ENCODE assay signal across 21 cellular contexts in genomic region chr2:61876400-61876799, GRCh38. TPM values are rescaled to one million over a fixed set of nuclear protein-coding genes. Genes with fewer than 3 reads are reported as not detected.
DNase-seq lines count a peak whose midpoint lies in the region; ATAC-seq, FAIRE-seq and TF ChIP-seq lines count a peak whose summit lies in the region.
"Had no signal": no experiment of that assay in that cellular context is flagged by ENCODE, and none has a peak within 500 bp of the region (broad histone marks: within the 10 kb centered on the region; RNA-seq: fewer than 3 reads in every experiment).

No MANE protein-coding gene starts in this region.

- WGBS in A549 (ENCODE audit: missing lambda C conversion rate), result 70% methylated on average over 1 of the region's 1 CpG
- WGBS in K562 (ENCODE audit: insufficient coverage, low coverage, missing lambda C conversion rate), result 95% methylated on average over 1 of the region's 1 CpG

- no peak for FAIRE-seq in A549 (lab: Jason Lieb, UNC)
- no peak for FAIRE-seq in K562 (lab: Jason Lieb, UNC)
- FAIRE-seq: A204.1, D721Med, G401.6, GM12891, GM19239 had no signal

- peaks cover 41% of the 10 kb centered on the region for H3K4me1 ChIP-seq in A549
- no peaks in the 10 kb centered on the region for H3K4me1 ChIP-seq in GM23338 (ENCODE audit: insufficient read depth)
- no peaks in the 10 kb centered on the region for H3K4me1 ChIP-seq in K562 (replicated peaks in 1 of 2; ENCODE audit: control insufficient read depth in 2 of 2, insufficient read depth in 2 of 2, low read length in 2 of 2)
- H3K4me1 ChIP-seq in naive thymus-derived CD4-positive, alpha-beta T cell (ENCODE audit: control insufficient read depth in 2 of 2, insufficient read depth in 2 of 2, low read length in 2 of 2), result no peaks in the 10 kb centered on the region
- H3K4me1 ChIP-seq: BLaER1 treated with 17β-estradiol and CSF1 and Interleukin-3, amounts not matched to agents 10 nM and 100 nM; Caco-2 had no signal

- no peak overlapping the region for H3K9ac ChIP-seq in K562 (ENCODE audit: insufficient read depth in 1 of 2, low read depth in 2 of 2, low read length in 2 of 2)
- H3K9ac ChIP-seq: BLaER1 treated with 17β-estradiol and CSF1 and Interleukin-3, amounts not matched to agents 10 nM and 100 nM had no signal

- H3K27me3 Mint-ChIP-seq in GM23338 (ENCODE audit: insufficient read depth, low read depth, poor library complexity), result no peaks in the 10 kb centered on the region
- no peaks in the 10 kb centered on the region for H3K27me3 Mint-ChIP-seq in naive thymus-derived CD4-positive, alpha-beta T cell
- H3K27me3 Mint-ChIP-seq: B cell; CD4-positive, alpha-beta T cell had no signal

- H3K27ac ChIP-seq in A549 (peak overlapping the region; percentile 2 to 65; a peak in 2 of 6 replicates), GM23338 (ENCODE audit: low read depth) (no peak overlapping the region), K562 (ENCODE audit: extremely low read depth, low read depth, low read length) (no peak overlapping the region)
- no peak overlapping the region for H3K27ac ChIP-seq in naive thymus-derived CD4-positive, alpha-beta T cell (ENCODE audit: low read depth, low read length)
- H3K27ac ChIP-seq: BLaER1 treated with 17β-estradiol and CSF1 and Interleukin-3, amounts not matched to agents 10 nM and 100 nM; C4-2B had no signal

- peaks cover 94% of the 10 kb centered on the region for H3K36me3 Mint-ChIP-seq in GM23338 (ENCODE audit: low read depth)
- peaks cover 4 to 43% (median 31%) of the 10 kb centered on the region in 5 donors for H3K36me3 Mint-ChIP-seq in naive thymus-derived CD4-positive, alpha-beta T cell

- intact Hi-C loops in K562 (cut with micrococcal nuclease), result no loop called here
- intact Hi-C loops in naive thymus-derived CD4-positive, alpha-beta T cell (cut with micrococcal nuclease), result no loop called here

- DNase-seq in A549 (ENCODE audit: low read depth in 1 of 2, low spot score in 1 of 2) (no peak), GM23338 (ENCODE audit: low spot score) (no peak), K562 (ENCODE audit: extremely low read depth in 1 of 4, low spot score in 3 of 4) (no peak), ecto neural progenitor cell (ENCODE audit: low spot score) (no peak)
- DNase-seq in naive thymus-derived CD4-positive, alpha-beta T cell, result no peak
- DNase-seq: 8988T; AML-193; Caco-2; Calu3; CD4-positive, alpha-beta T cell; CD8-positive, alpha-beta T cell; DMS79 treated with DMSO at 0.1 percent for 48 hours; GF-D8 had no signal

- no TSS peak for BruUV-seq in K562 (replicated peaks; lab: Mats Ljungman, UMichigan)

- H3K36me3 ChIP-seq in GM23338 (ENCODE audit: insufficient read depth) (peaks cover 89% of the 10 kb centered on the region), K562 (ENCODE audit: control insufficient read depth, insufficient read depth, low read length) (peaks cover 98% of the 10 kb centered on the region)
- H3K36me3 ChIP-seq in naive thymus-derived CD4-positive, alpha-beta T cell (ENCODE audit: control insufficient read depth in 2 of 3, insufficient read depth in 3 of 3, low read length in 3 of 3), result peaks cover 4 to 88% (median 45%) of the 10 kb centered on the region in 3 experiments

- H3K9me3 ChIP-seq in A549, result no peaks in the 10 kb centered on the region
- H3K9me3 ChIP-seq in K562 (replicated peaks; ENCODE audit: control insufficient read depth, insufficient read depth, low read depth, low read length), result no peaks in the 10 kb centered on the region
- no peaks in the 10 kb centered on the region for H3K9me3 ChIP-seq in naive thymus-derived CD4-positive, alpha-beta T cell (ENCODE audit: control insufficient read depth in 2 of 3, low read length in 3 of 3)
- H3K9me3 ChIP-seq: BLaER1 treated with 17β-estradiol and CSF1 and Interleukin-3, amounts not matched to agents 10 nM and 100 nM; Caco-2 had no signal

- H3K27me3 ChIP-seq in GM23338 (ENCODE audit: insufficient read depth), result no peaks in the 10 kb centered on the region
- no peaks in the 10 kb centered on the region for H3K27me3 ChIP-seq in K562 (ENCODE audit: control insufficient read depth in 2 of 2, insufficient read depth in 2 of 2, low read length in 2 of 2)
- H3K27me3 ChIP-seq in naive thymus-derived CD4-positive, alpha-beta T cell (ENCODE audit: control insufficient read depth in 2 of 2, insufficient read depth in 2 of 2, low read length in 2 of 2), result no peaks in the 10 kb centered on the region
- H3K27me3 ChIP-seq: BLaER1 treated with 17β-estradiol and CSF1 and Interleukin-3, amounts not matched to agents 10 nM and 100 nM had no signal

- TF ChIP-seq EP300 in A549 (IDR thresholded peaks at IDR 0.05) (no peak), K562 (IDR thresholded peaks at IDR 0.05; ENCODE audit: low read length) (no peak)

- H3K9me2 ChIP-seq in GM23338 (ENCODE audit: insufficient read depth), result no peaks in the 10 kb centered on the region

- H3K4me2 ChIP-seq in A549 (no peak overlapping the region), GM23338 (no peak overlapping the region), K562 (ENCODE audit: insufficient read depth, low read length) (no peak overlapping the region)
- H3K4me2 ChIP-seq: BLaER1 treated with 17β-estradiol and CSF1 and Interleukin-3, amounts not matched to agents 10 nM and 100 nM had no signal

- TF ChIP-seq CTCF in A549 (IDR thresholded peaks at IDR 0.05) (no peak), GM23338 (conservative IDR thresholded peaks at IDR 0.05; ENCODE audit: low read depth in 2 of 2) (no peak), K562 (IDR thresholded peaks at IDR 0.05 in 2 of 3, conservative IDR thresholded peaks at IDR 0.05 in 1 of 3; ENCODE audit: insufficient read depth in 2 of 3, low read depth in 1 of 3, low read length in 3 of 3) (no peak)

- H3K9me1 ChIP-seq in K562 (ENCODE audit: control insufficient read depth, insufficient read depth, low read length), result no peaks in the 10 kb centered on the region

- no peak overlapping the region for H3K4me3 Mint-ChIP-seq in GM23338
- H3K4me3 Mint-ChIP-seq in naive thymus-derived CD4-positive, alpha-beta T cell, result no peak overlapping the region
- H3K4me3 Mint-ChIP-seq: B cell; CD4-positive, alpha-beta T cell; CD8-positive, alpha-beta T cell had no signal

- ATAC-seq in A549, result no peak
- no peak for ATAC-seq in GM23338
- no peak for ATAC-seq in K562
- no peak for ATAC-seq in naive thymus-derived CD4-positive, alpha-beta T cell
- ATAC-seq: CD8-positive, alpha-beta T cell had no signal

- peaks cover 3% of the 10 kb centered on the region; the same call in 1 of the 2 replicates for H3F3A ChIP-seq in GM23338 (replicated peaks; ENCODE audit: low read depth)

- H3K27ac Mint-ChIP-seq in GM23338, result no peak overlapping the region
- H3K27ac Mint-ChIP-seq in naive thymus-derived CD4-positive, alpha-beta T cell, result no peak overlapping the region
- H3K27ac Mint-ChIP-seq: B cell; CD4-positive, alpha-beta T cell had no signal

- H4K20me1 ChIP-seq in GM23338 (replicated peaks; ENCODE audit: insufficient read depth) (peaks cover 38% of the 10 kb centered on the region), K562 (replicated peaks; ENCODE audit: control insufficient read depth, insufficient read depth, low read length) (no peaks in the 10 kb centered on the region)

- TF ChIP-seq RAD21 in A549 (conservative IDR thresholded peaks at IDR 0.05 in 1 of 2, IDR thresholded peaks at IDR 0.05 in 1 of 2) (no peak), K562 (CRISPR knock-in tag; conservative IDR thresholded peaks at IDR 0.05 in 1 of 2, IDR thresholded peaks at IDR 0.05 in 1 of 2) (no peak)

- no peaks in the 10 kb centered on the region for H3K9me3 Mint-ChIP-seq in GM23338
- no peaks in the 10 kb centered on the region for H3K9me3 Mint-ChIP-seq in naive thymus-derived CD4-positive, alpha-beta T cell
- H3K9me3 Mint-ChIP-seq: CD4-positive, alpha-beta T cell; CD8-positive, alpha-beta T cell had no signal

- TF ChIP-seq POLR2A in A549 (IDR thresholded peaks at IDR 0.05; ENCODE audit: low read length) (no peak), K562 (conservative IDR thresholded peaks at IDR 0.05) (no peak)

- no peaks in the 10 kb centered on the region for H3K4me1 Mint-ChIP-seq in GM23338
- H3K4me1 Mint-ChIP-seq in naive thymus-derived CD4-positive, alpha-beta T cell, result peaks cover 0 to 2% (median 0%) of the 10 kb centered on the region in 7 donors
- H3K4me1 Mint-ChIP-seq: B cell had no signal

- CTCF ChIA-PET in A549 (lab: Yijun Ruan, JAX) (interaction anchor here (1.1 kb wide), 1 partner anchor 25 kb away, joined by 5 read pairs; no protein-coding TSS in a partner anchor), K562 (lab: Yijun Ruan, JAX; ENCODE audit: low intra/inter-chr PET ratio) (no interaction called here)
- CTCF ChIA-PET in naive thymus-derived CD4-positive, alpha-beta T cell (lab: Charles Lee), result no interaction called here

- H2AFZ ChIP-seq in GM23338 (no peak overlapping the region), K562 (ENCODE audit: low read depth, low read length) (no peak overlapping the region)

- peaks cover 47% of the 10 kb centered on the region for H3K79me2 ChIP-seq in GM23338 (replicated peaks; ENCODE audit: insufficient read depth)
- peaks cover 9% of the 10 kb centered on the region for H3K79me2 ChIP-seq in K562 (ENCODE audit: control insufficient read depth, insufficient read depth, low read length)

- in situ Hi-C loops in K562 (cut with MboI), result no loop called here

- H3K4me3 ChIP-seq in A549, result no peak overlapping the region
- H3K4me3 ChIP-seq in GM23338, result no peak overlapping the region
- no peak overlapping the region for H3K4me3 ChIP-seq in K562
- H3K4me3 ChIP-seq in naive thymus-derived CD4-positive, alpha-beta T cell (ENCODE audit: low read length), result no peak overlapping the region
- H3K4me3 ChIP-seq: BLaER1 treated with 17β-estradiol and CSF1 and Interleukin-3, amounts not matched to agents 10 nM and 100 nM had no signal

- POLR2A ChIA-PET in A549 (lab: Yijun Ruan, JAX) (no interaction called here), K562 (lab: Yijun Ruan, JAX) (no interaction called here)
- POLR2A ChIA-PET in naive thymus-derived CD4-positive, alpha-beta T cell (lab: Charles Lee), result no interaction called here

RNA-seq across cellular contexts. Expression of gene CCT4, which starts 12.1 kb away (rescaled TPM):
- polyA plus RNA-seq in A549 (2011; rRNA removed) (307 and 352 TPM in 2 replicates), A549 (2017; fragmentation: RNase III; extraction: RNeasy Plus Mini Kit Qiagen cat#74134 plus additional on column Dnase treatment) (355 to 405 TPM (median 361 TPM) in 3 replicates), GM23338 (2016; fragmentation: Nextera tagmentation; extraction: Ambion mirVana) (314 and 333 TPM in 2 replicates), K562 (2011; rRNA removed) (230 and 345 TPM in 2 replicates), K562 (2014; fragmentation: Illumina TruSeq; extraction: Trizol) (303 and 305 TPM in 2 replicates), K562 (2014; fragmentation: Nextera tagmentation; extraction: Ambion mirVana) (100 to 1,000 TPM; 101 to 157 TPM), K562 (2014; rRNA removed) (228 and 263 TPM in 2 replicates)
- 149 TPM in 2 replicates for polyA plus RNA-seq in A549 (2012; cell fraction: cytosol; rRNA removed)
- polyA plus RNA-seq in A549 (2012; cell fraction: nucleus; rRNA removed), result 89.2 and 112 TPM in 2 replicates
- polyA minus RNA-seq in A549 (2011; rRNA and poly(A)+ RNA removed), result 102 and 120 TPM in 2 replicates
- 343 and 378 TPM in 2 replicates for total RNA-seq in GM23338 (2014; rRNA removed; shearing (Covaris generic))
- total RNA-seq in K562 (2011; cell fraction: chromatin; rRNA removed; ENCODE audit: low replicate concordance), result 61.0 and 77.5 TPM in 2 replicates
- 53.8 and 58.2 TPM in 2 replicates for total RNA-seq in K562 (2011; cell fraction: nucleolus; rRNA removed)
- total RNA-seq in K562 (2011; cell fraction: nucleoplasm; rRNA removed), result 73.7 and 82.9 TPM in 2 replicates
- total RNA-seq in K562 (2014; rRNA removed) (247 and 314 TPM in 2 replicates), K562 (2014; rRNA removed; fragmentation: Illumina TruSeq; extraction: Trizol) (367 and 401 TPM in 2 replicates), K562 (2015; rRNA removed; fragmentation: Illumina TruSeq; extraction: Trizol) (334 and 336 TPM in 2 replicates), K562 (2021) (368 and 369 TPM in 2 replicates)
- 96.7 and 163 TPM in 2 replicates for polyA plus RNA-seq in K562 (2011; cell fraction: cytosol; rRNA removed)
- polyA plus RNA-seq in K562 (2011; cell fraction: nucleus; rRNA removed), result 72.5 and 101 TPM in 2 replicates
- 283 and 320 TPM in 2 replicates for polyA plus RNA-seq in K562 (2012)
- polyA minus RNA-seq in K562 (2011; rRNA and poly(A)+ RNA removed), result 268 and 284 TPM in 2 replicates
- 186 and 192 TPM in 2 replicates for polyA minus RNA-seq in K562 (2011; cell fraction: cytosol; rRNA and poly(A)+ RNA removed)
- 34.2 and 51.4 TPM in 2 replicates for polyA minus RNA-seq in K562 (2011; cell fraction: nucleus; rRNA and poly(A)+ RNA removed)
- total RNA-seq in naive thymus-derived CD4-positive, alpha-beta T cell, result 100 to 1,000 TPM in 2 of 5 experiments, 10 to 100 TPM in 3; 84.2 to 177 (median 90.3) TPM
- 100 to 1,000 TPM; 153 to 154 TPM for polyA plus RNA-seq in naive thymus-derived CD4-positive, alpha-beta T cell

RNA-seq across cellular contexts. Expression of gene FAM161A, which starts 22.5 kb away (rescaled TPM):
- polyA plus RNA-seq in A549 (2011; rRNA removed), result 5.8 and 10.0 TPM in 2 replicates
- 1.2 and 1.3 TPM in 2 replicates for polyA plus RNA-seq in A549 (2012; cell fraction: cytosol; rRNA removed)
- polyA plus RNA-seq in A549 (2012; cell fraction: nucleus; rRNA removed), result 1.3 and 2.7 TPM in 2 replicates
- polyA plus RNA-seq in A549 (2017; fragmentation: RNase III; extraction: RNeasy Plus Mini Kit Qiagen cat#74134 plus additional on column Dnase treatment), result 11.0 to 12.3 TPM (median 11.8 TPM) in 3 replicates
- polyA minus RNA-seq in A549 (2011; rRNA and poly(A)+ RNA removed), result 1.3 and 1.9 TPM in 2 replicates
- total RNA-seq in GM23338 (2014; rRNA removed; shearing (Covaris generic)), result 13.1 and 16.2 TPM in 2 replicates
- 24.8 and 27.4 TPM in 2 replicates for polyA plus RNA-seq in GM23338 (2016; fragmentation: Nextera tagmentation; extraction: Ambion mirVana)
- total RNA-seq in K562 (2011; cell fraction: chromatin; rRNA removed; ENCODE audit: low replicate concordance), result 0.53 and 2.1 TPM in 2 replicates
- total RNA-seq in K562 (2011; cell fraction: nucleolus; rRNA removed), result 0.33 and 0.66 TPM in 2 replicates
- total RNA-seq in K562 (2011; cell fraction: nucleoplasm; rRNA removed), result 0.46 and 0.59 TPM in 2 replicates
- total RNA-seq in K562 (2014; rRNA removed), result 0.27 and 0.82 TPM in 2 replicates
- total RNA-seq in K562 (2014; rRNA removed; fragmentation: Illumina TruSeq; extraction: Trizol), result 1.4 and 1.6 TPM in 2 replicates
- total RNA-seq in K562 (2015; rRNA removed; fragmentation: Illumina TruSeq; extraction: Trizol), result 1.0 and 1.4 TPM in 2 replicates
- 0.72 and 0.80 TPM in 2 replicates for total RNA-seq in K562 (2021)
- polyA plus RNA-seq in K562 (2011; rRNA removed), result 0.35 and 0.45 TPM in 2 replicates
- polyA plus RNA-seq in K562 (2011; cell fraction: cytosol; rRNA removed), result 0.04 and 0.15 TPM in 2 replicates
- polyA plus RNA-seq in K562 (2011; cell fraction: nucleus; rRNA removed), result 0.37 and 0.58 TPM in 2 replicates
- 0.40 and 0.57 TPM in 2 replicates for polyA plus RNA-seq in K562 (2012)
- polyA plus RNA-seq in K562 (2014; fragmentation: Illumina TruSeq; extraction: Trizol), result 1.00 and 1.0 TPM in 2 replicates
- polyA plus RNA-seq in K562 (2014; fragmentation: Nextera tagmentation; extraction: Ambion mirVana), result under 1 TPM; 0.29 to 0.39 TPM
- polyA plus RNA-seq in K562 (2014; rRNA removed), result 0.63 and 1.3 TPM in 2 replicates
- polyA minus RNA-seq in K562 (2011; rRNA and poly(A)+ RNA removed), result 0.46 and 0.51 TPM in 2 replicates
- polyA minus RNA-seq in K562 (2011; cell fraction: cytosol; rRNA and poly(A)+ RNA removed), result not detected in 2 replicates
- polyA minus RNA-seq in K562 (2011; cell fraction: nucleus; rRNA and poly(A)+ RNA removed), result 0.40 and 0.67 TPM in 2 replicates
- total RNA-seq in naive thymus-derived CD4-positive, alpha-beta T cell, result 1 to 10 TPM; 2.0 to 4.7 (median 4.0) TPM
- 1 to 10 TPM; 1.9 to 2.1 TPM for polyA plus RNA-seq in naive thymus-derived CD4-positive, alpha-beta T cell

RNA-seq across cellular contexts. Expression of gene COMMD1, which starts 29.1 kb away (rescaled TPM):
- 53.9 and 54.1 TPM in 2 replicates for polyA plus RNA-seq in A549 (2011; rRNA removed)
- 33.8 and 36.9 TPM in 2 replicates for polyA plus RNA-seq in A549 (2012; cell fraction: cytosol; rRNA removed)
- polyA plus RNA-seq in A549 (2012; cell fraction: nucleus; rRNA removed), result 24.3 and 27.1 TPM in 2 replicates
- polyA plus RNA-seq in A549 (2017; fragmentation: RNase III; extraction: RNeasy Plus Mini Kit Qiagen cat#74134 plus additional on column Dnase treatment), result 57.3 to 63.5 TPM (median 62.0 TPM) in 3 replicates
- polyA minus RNA-seq in A549 (2011; rRNA and poly(A)+ RNA removed), result 17.3 and 18.9 TPM in 2 replicates
- 19.1 and 54.9 TPM in 2 replicates for total RNA-seq in GM23338 (2014; rRNA removed; shearing (Covaris generic))
- 73.9 and 83.7 TPM in 2 replicates for polyA plus RNA-seq in GM23338 (2016; fragmentation: Nextera tagmentation; extraction: Ambion mirVana)
- 14.1 and 18.1 TPM in 2 replicates for total RNA-seq in K562 (2011; cell fraction: chromatin; rRNA removed; ENCODE audit: low replicate concordance)
- total RNA-seq in K562 (2011; cell fraction: nucleolus; rRNA removed), result 8.0 and 10.3 TPM in 2 replicates
- total RNA-seq in K562 (2011; cell fraction: nucleoplasm; rRNA removed), result 8.6 and 13.4 TPM in 2 replicates
- total RNA-seq in K562 (2014; rRNA removed), result 14.4 and 15.4 TPM in 2 replicates
- 21.4 and 23.6 TPM in 2 replicates for total RNA-seq in K562 (2014; rRNA removed; fragmentation: Illumina TruSeq; extraction: Trizol)
- total RNA-seq in K562 (2015; rRNA removed; fragmentation: Illumina TruSeq; extraction: Trizol), result 19.6 and 21.2 TPM in 2 replicates
- total RNA-seq in K562 (2021), result 16.9 and 18.2 TPM in 2 replicates
- polyA plus RNA-seq in K562 (2011; rRNA removed), result 31.3 and 35.6 TPM in 2 replicates
- 16.0 and 21.1 TPM in 2 replicates for polyA plus RNA-seq in K562 (2011; cell fraction: cytosol; rRNA removed)
- 9.4 and 10.7 TPM in 2 replicates for polyA plus RNA-seq in K562 (2011; cell fraction: nucleus; rRNA removed)
- 35.7 and 84.8 TPM in 2 replicates for polyA plus RNA-seq in K562 (2012)
- polyA plus RNA-seq in K562 (2014; fragmentation: Illumina TruSeq; extraction: Trizol), result 21.4 and 21.7 TPM in 2 replicates
- polyA plus RNA-seq in K562 (2014; fragmentation: Nextera tagmentation; extraction: Ambion mirVana), result 10 to 100 TPM; 56.6 to 77.0 TPM
- 17.3 and 22.7 TPM in 2 replicates for polyA plus RNA-seq in K562 (2014; rRNA removed)
- polyA minus RNA-seq in K562 (2011; rRNA and poly(A)+ RNA removed), result 10.6 and 14.1 TPM in 2 replicates
- 4.1 and 7.3 TPM in 2 replicates for polyA minus RNA-seq in K562 (2011; cell fraction: cytosol; rRNA and poly(A)+ RNA removed)
- polyA minus RNA-seq in K562 (2011; cell fraction: nucleus; rRNA and poly(A)+ RNA removed), result 2.8 and 6.6 TPM in 2 replicates
- 10 to 100 TPM; 15.6 to 28.3 (median 20.8) TPM for total RNA-seq in naive thymus-derived CD4-positive, alpha-beta T cell
- 10 to 100 TPM; 56.0 to 65.3 TPM for polyA plus RNA-seq in naive thymus-derived CD4-positive, alpha-beta T cell

Comparison
In these comparisons a context has a peak if more than half of its experiments do, and no peak if none do; other contexts are left out.
1. H3K27ac ChIP-seq: peak in A549 (2 of 2); none in GM23338 (single experiment), K562 (single experiment) and naive thymus-derived CD4-positive, alpha-beta T cell (single experiment).